In the genomic region with DNA sequence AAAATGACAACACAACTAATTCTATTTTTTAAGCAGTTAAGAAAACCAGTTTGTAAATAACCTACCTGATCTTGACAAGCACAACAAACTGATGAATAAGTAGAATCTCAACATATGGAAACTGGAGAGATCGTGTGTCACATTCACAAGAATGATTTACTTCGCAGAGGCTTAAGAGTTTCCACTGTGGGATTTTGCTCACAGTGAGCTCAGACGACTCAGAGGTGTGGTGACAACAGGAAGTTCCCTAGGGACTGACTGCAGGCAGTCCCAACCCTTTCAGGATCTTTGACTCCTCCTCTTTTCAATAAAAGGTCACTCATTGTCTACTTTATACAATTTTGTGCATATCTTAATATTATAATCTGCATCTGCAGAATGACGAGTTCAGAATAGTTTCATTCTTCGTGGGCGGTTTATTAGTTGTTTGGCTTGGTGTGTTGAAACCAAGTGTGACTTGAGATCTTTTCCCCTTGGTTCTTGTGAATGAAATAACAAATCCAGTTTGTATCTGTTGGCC, we compare ENCODE assay signal across 8 cellular contexts. TPM values are rescaled to one million over a fixed set of nuclear protein-coding genes. Genes with fewer than 3 reads are reported as not detected.
A peak's percentile ranks its signal among the peaks of the same experiment; 100 is the strongest.
DNase-seq lines count a peak whose midpoint lies in the region; ATAC-seq lines count a peak whose summit lies in the region.

A gene (minus strand): TSS at position 231 of the 520 bp plus-strand sequence. CDS start 117 bp downstream, at position 114.

- DNase-seq in stimulated activated CD4-positive, alpha-beta T cell treated with anti-CD3 and anti-CD28 coated beads, Interleukin-12 subunit alpha, Interleukin-12 subunit beta, amount 100 ng/mL, for 48 hours (ENCODE audit: low read depth in 2 of 3, low spot score in 1 of 3), result peak in 2 of 3 donors; percentile 21 to 33
- DNase-seq in stimulated activated CD4-positive, alpha-beta T cell treated with anti-CD3 and anti-CD28 coated beads, Interleukin-4, amount 100 ng/mL, for 1 hour, result no peak
- DNase-seq in NCI-H69 (lab: John Stamatoyannopoulos, UW) (peak; percentile 80), NCI-H1092 (lab: John Stamatoyannopoulos, UW) (no peak), GDM1 (lab: John Stamatoyannopoulos, UW) (no peak)
- DNase-seq in stimulated activated naive CD8-positive, alpha-beta T cell treated with anti-CD3 and anti-CD28 coated beads, Interleukin-15, Interleukin-2, amounts not matched to agents 100 U/mL and 50 U/mL, for 24 hours, result peak; percentile 24

- peak; percentile 82 for ATAC-seq in HG02763 (IDR thresholded peaks at IDR 0.05; ENCODE audit: unreplicated experiment)
- peak; percentile 91 for ATAC-seq in esophagus mucosa
- ATAC-seq in stimulated activated naive CD8-positive, alpha-beta T cell treated with anti-CD3 and anti-CD28 coated beads, Interleukin-15, Interleukin-2, amounts not matched to agents 100 U/mL and 50 U/mL, for 24 hours, result peak; percentile 98

RNA-seq across cellular contexts. Expression of the gene that starts here (rescaled TPM):
- 14.6 TPM for total RNA-seq in esophagus mucosa

Comparison
In these comparisons a context has a peak if more than half of its experiments do, and no peak if none do; other contexts are left out.
1. DNase-seq: peak in stimulated activated CD4-positive, alpha-beta T cell treated with anti-CD3 and anti-CD28 coated beads, Interleukin-12 subunit alpha, Interleukin-12 subunit beta, amount 100 ng/mL, for 48 hours (2 of 3), NCI-H69 (single experiment) and stimulated activated naive CD8-positive, alpha-beta T cell treated with anti-CD3 and anti-CD28 coated beads, Interleukin-15, Interleukin-2, amounts not matched to agents 100 U/mL and 50 U/mL, for 24 hours (single experiment); none in stimulated activated CD4-positive, alpha-beta T cell treated with anti-CD3 and anti-CD28 coated beads, Interleukin-4, amount 100 ng/mL, for 1 hour (single experiment), NCI-H1092 (single experiment) and GDM1 (single experiment).
2. Peak in every context shown above with its lines, with median percentiles within 50 percentile points of each other: ATAC-seq.